Comparison of ENCODE assay signal across 1 cellular context in the genomic region with DNA sequence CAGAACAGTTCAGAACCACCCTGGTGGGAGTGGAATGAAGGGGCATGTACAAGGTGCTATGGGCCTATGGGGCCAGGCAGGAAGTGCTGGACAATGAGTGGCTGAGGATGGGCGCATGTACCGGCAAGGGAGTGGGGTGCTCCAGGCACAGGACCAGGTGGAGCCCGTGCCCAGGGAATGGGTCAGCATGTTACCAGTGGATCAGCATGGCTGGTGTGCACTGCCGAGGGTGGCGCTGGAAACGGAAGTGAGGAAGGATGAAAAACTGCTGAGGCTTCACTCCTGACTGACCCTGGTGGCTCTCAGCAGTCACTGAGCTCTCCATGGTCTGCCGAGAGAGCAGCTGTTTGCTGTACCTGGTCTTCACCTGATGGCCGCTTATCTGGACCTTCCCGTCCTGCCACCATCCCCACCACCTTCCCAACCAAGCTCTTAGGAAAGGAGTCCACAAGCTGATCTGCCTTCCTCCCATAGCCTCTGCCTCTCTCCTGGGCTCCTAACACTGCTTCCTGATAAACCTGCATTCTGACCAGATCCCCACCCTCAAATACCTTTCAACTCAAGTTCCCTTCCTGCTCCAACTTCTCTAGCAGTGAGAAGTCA.
TF ChIP-seq lines count a peak whose summit lies in the region.

No MANE protein-coding gene starts in this region.

TF ChIP-seq in H1, 55 proteins besides CTCF, POLR2A, EP300 and RAD21:
- TF ChIP-seq SAP30 (IDR thresholded peaks at IDR 0.05; ENCODE audit: insufficient read depth, insufficient replicate concordance, low read length) (no peak), ASH2L (IDR thresholded peaks at IDR 0.05; ENCODE audit: low read length) (no peak), BACH1 (IDR thresholded peaks at IDR 0.05; ENCODE audit: low read length) (no peak), SIX5 (IDR thresholded peaks at IDR 0.05; ENCODE audit: low read depth, low read length) (no peak), SIRT6 (IDR thresholded peaks at IDR 0.05; ENCODE audit: low read length) (no peak), SIN3A (conservative IDR thresholded peaks at IDR 0.05 in 1 of 2, IDR thresholded peaks at IDR 0.05 in 1 of 2; ENCODE audit: low read depth in 1 of 2, low read length in 2 of 2) (no peak), EGR1 (IDR thresholded peaks at IDR 0.05; ENCODE audit: borderline replicate concordance, low read depth, low read length) (no peak), CBX5 (IDR thresholded peaks at IDR 0.05; ENCODE audit: low read depth, low read length) (no peak), MAFK (IDR thresholded peaks at IDR 0.05; ENCODE audit: low read depth, low read length) (no peak), KDM4A (IDR thresholded peaks at IDR 0.05; ENCODE audit: low read depth, low read length, severe bottlenecking) (no peak), SP2 (IDR thresholded peaks at IDR 0.05; ENCODE audit: low read length) (no peak), YY1 (IDR thresholded peaks at IDR 0.05; ENCODE audit: low read depth, low read length) (no peak)
- TF ChIP-seq, protein P1, sequence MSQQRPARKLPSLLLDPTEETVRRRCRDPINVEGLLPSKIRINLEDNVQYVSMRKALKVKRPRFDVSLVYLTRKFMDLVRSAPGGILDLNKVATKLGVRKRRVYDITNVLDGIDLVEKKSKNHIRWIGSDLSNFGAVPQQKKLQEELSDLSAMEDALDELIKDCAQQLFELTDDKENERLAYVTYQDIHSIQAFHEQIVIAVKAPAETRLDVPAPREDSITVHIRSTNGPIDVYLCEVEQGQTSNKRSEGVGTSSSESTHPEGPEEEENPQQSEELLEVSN (IDR thresholded peaks at IDR 0.05): no peak
- TF ChIP-seq, protein P2, sequence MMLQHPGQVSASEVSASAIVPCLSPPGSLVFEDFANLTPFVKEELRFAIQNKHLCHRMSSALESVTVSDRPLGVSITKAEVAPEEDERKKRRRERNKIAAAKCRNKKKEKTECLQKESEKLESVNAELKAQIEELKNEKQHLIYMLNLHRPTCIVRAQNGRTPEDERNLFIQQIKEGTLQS (IDR thresholded peaks at IDR 0.05; ENCODE audit: insufficient read depth, low read depth, low read length): no peak
